ENCODE assay signal across 8 cellular contexts in genomic region chr14:101962503-101962874, GRCh38. TPM values are rescaled to one million over a fixed set of nuclear protein-coding genes. Genes with fewer than 3 reads are reported as not detected.
DNase-seq lines count a peak whose midpoint lies in the region; ATAC-seq and TF ChIP-seq lines count a peak whose summit lies in the region.

No MANE protein-coding gene starts in this region.

- H3K9me3 ChIP-seq in lower lobe of right lung (no peaks in the 10 kb centered on the region), OCI-LY7 (ENCODE audit: low read length) (no peaks in the 10 kb centered on the region)

- peaks cover 29% of the 10 kb centered on the region for H3K79me2 ChIP-seq in OCI-LY7 (ENCODE audit: insufficient read depth, low read depth, low read length)

- H3K36me3 ChIP-seq in lower lobe of right lung (no peaks in the 10 kb centered on the region), OCI-LY7 (ENCODE audit: insufficient read depth, low read length) (peaks cover under 1% of the 10 kb centered on the region; the same call in 1 of the 2 replicates)

- H3K4me2 ChIP-seq in OCI-LY7 (ENCODE audit: low read length) = no peak overlapping the region

- in situ Hi-C loops in GM13976 (cut with MboI; ENCODE audit: low sequenced_read_pairs, unreplicated experiment) = loop anchor here (5.0 to 10.0 kb wide), 2 partner anchors 188 to 355 kb away; partner anchors contain the start of gene ZNF839

- H3K4me1 ChIP-seq in lower lobe of right lung = peaks cover 43% of the 10 kb centered on the region
- peaks cover 26% of the 10 kb centered on the region for H3K4me1 ChIP-seq in OCI-LY7 (ENCODE audit: insufficient read depth, low read length, poor library complexity, severe bottlenecking)

- no peak for ATAC-seq in lower lobe of right lung
- ATAC-seq in GM18858 (IDR thresholded peaks at IDR 0.05; ENCODE audit: unreplicated experiment) = no peak
- no peak for ATAC-seq in HG03139 (IDR thresholded peaks at IDR 0.05; ENCODE audit: unreplicated experiment)

- DNase-seq in AG20443 (ENCODE audit: low spot score) (peak; percentile 63), NCI-H2029 treated with DMSO at 0.1 percent for 48 hours (lab: John Stamatoyannopoulos, UW) (peak; percentile 41), astrocyte of the hippocampus (ENCODE audit: low read depth, low spot score) (peak; percentile 86), lower lobe of right lung (peak; percentile 72), OCI-LY7 (ENCODE audit: low spot score) (no peak), GM13976 (ENCODE audit: low spot score) (no peak)

- H3K9me2 ChIP-seq in OCI-LY7 (ENCODE audit: insufficient read depth, low read length) = no peaks in the 10 kb centered on the region

- H3K27me3 ChIP-seq in lower lobe of right lung (ENCODE audit: low read depth) = no peaks in the 10 kb centered on the region

- intact Hi-C loops in lower lobe of right lung (cut with DNase I) = no loop called here
- intact Hi-C loops in OCI-LY7 (cut with micrococcal nuclease; ENCODE audit: unreplicated experiment) = loop anchor here (5.0 kb wide), 3 partner anchors 75 to 355 kb away; partner anchors contain the start of gene ZNF839

- CTCF ChIA-PET in OCI-LY7 (lab: Charles Lee; ENCODE audit: unreplicated experiment) = interaction anchor here (0.8 kb wide), 1 partner anchor 351 kb away, joined by 3 read pairs; no protein-coding TSS in a partner anchor

- H2AFZ ChIP-seq in OCI-LY7 (ENCODE audit: low read length) = no peak overlapping the region

- H4K20me1 ChIP-seq in OCI-LY7 (ENCODE audit: insufficient read depth, low read length) = peaks cover 10% of the 10 kb centered on the region; the same call in 1 of the 2 replicates

- BruUV-seq in OCI-LY7 (replicated peaks; lab: Mats Ljungman, UMichigan) = no TSS peak

- peak overlapping the region; percentile 32 for H3K27ac ChIP-seq in lower lobe of right lung
- no peak overlapping the region for H3K27ac ChIP-seq in OCI-LY7 (ENCODE audit: low read depth, low read length, poor library complexity, severe bottlenecking)

- TF ChIP-seq CTCF in lower lobe of right lung (IDR thresholded peaks at IDR 0.05) (no peak), OCI-LY7 (conservative IDR thresholded peaks at IDR 0.05; ENCODE audit: low read length) (no peak), GM13976 (IDR thresholded peaks at IDR 0.05; ENCODE audit: borderline replicate concordance, control extremely low read depth, extremely low read depth, insufficient read depth, missing control alignments) (no peak)

- POLR2A ChIA-PET in OCI-LY7 (lab: Charles Lee) = interaction anchor here (0.5 to 1.2 kb wide), 5 partner anchors 10 to 139 kb away, joined by 3 to 4 read pairs (median 4); no protein-coding TSS in a partner anchor

- H3K4me3 ChIP-seq in lower lobe of right lung (no peak overlapping the region), OCI-LY7 (ENCODE audit: low read depth, low read length, poor library complexity, severe bottlenecking) (no peak overlapping the region)

RNA-seq across cellular contexts. Expression of gene DYNC1H1, which starts 1.9 kb away (rescaled TPM):
- 437 TPM for total RNA-seq in lower lobe of right lung
- total RNA-seq in OCI-LY7 (2014; rRNA removed; shearing (Covaris generic)) = 207 and 209 TPM in 2 replicates
- total RNA-seq in OCI-LY7 (2022) = 291 TPM in 2 replicates

Comparison
In these comparisons a context has a peak if more than half of its experiments do, and no peak if none do; other contexts are left out.
1. DNase-seq: peak in AG20443 (single experiment), NCI-H2029 treated with DMSO at 0.1 percent for 48 hours (single experiment), astrocyte of the hippocampus (single experiment) and lower lobe of right lung (single experiment); none in OCI-LY7 (single experiment) and GM13976 (single experiment).